In the genomic region with DNA sequence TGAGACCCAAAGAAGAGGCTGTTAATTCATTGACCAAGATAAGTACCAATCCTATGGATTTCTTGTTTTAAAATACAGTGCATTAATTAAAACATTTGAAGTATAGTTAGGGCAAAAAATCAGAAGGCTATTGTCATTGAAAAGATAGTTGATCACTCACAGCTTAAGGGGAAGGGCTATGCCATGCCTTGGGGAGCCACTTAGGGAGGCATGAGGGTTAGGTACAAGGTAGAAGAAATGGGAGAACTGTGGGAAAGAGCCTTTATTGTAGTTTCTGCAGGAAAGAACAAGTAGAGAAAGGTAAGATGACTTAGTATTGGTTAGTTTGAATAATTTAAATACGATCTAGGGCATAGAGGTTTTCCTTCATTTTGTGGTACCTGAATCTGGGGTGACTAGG, we compare ENCODE assay signal across 24 cellular contexts.
"Had no signal": no experiment of that assay in that cellular context is flagged by ENCODE, and none has a peak within 500 bp of the region (broad histone marks: within the 10 kb centered on the region; RNA-seq: fewer than 3 reads in every experiment).

No MANE protein-coding gene starts in this region.

- DNase-seq: natural killer cell; occipital lobe; ovary; posterior cingulate gyrus; psoas muscle; right cardiac atrium; right lobe of liver; sigmoid colon; small intestine; stimulated activated CD4-positive, alpha-beta T cell treated with anti-CD3 and anti-CD28 coated beads, Interleukin-15, amount 100 ng/mL, for 24 hours; stimulated activated CD4-positive, alpha-beta T cell treated with anti-CD3 and anti-CD28 coated beads, Interleukin-2, amount 100 ng/mL, for 24 hours; stimulated activated CD4-positive, alpha-beta T cell treated with anti-CD3 and anti-CD28 coated beads, Interleukin-2, amount 100 ng/mL, for 48 hours; stimulated activated CD4-positive, alpha-beta T cell treated with anti-CD3 and anti-CD28 coated beads, Interleukin-4, amount 100 ng/mL, for 24 hours; stimulated activated naive B cell treated with anti-CD40 and anti-IgM and Interleukin-4, amounts not matched to agents 10 μg/mL and 1 μg/mL and 100 μg/mL, for 72 hours; stimulated activated naive CD4-positive, alpha-beta T cell treated with Interleukin-2 at 50 U/mL for 16 hours; stomach; thyroid gland; trophoblast cell; upper lobe of left lung had no signal

- ATAC-seq: natural killer cell; psoas muscle; right cardiac atrium; right lobe of liver; stimulated activated effector memory CD8-positive, alpha-beta T cell treated with anti-CD3 and anti-CD28 coated beads, Interleukin-12 subunit alpha, Interleukin-12 subunit beta, amount 100 ng/mL, for 72 hours; stimulated activated naive B cell treated with anti-CD40 and anti-IgM and Interleukin-4, amounts not matched to agents 10 μg/mL and 1 μg/mL and 100 μg/mL, for 72 hours had no signal

- H3K4me1 Mint-ChIP-seq: natural killer cell; nephron; stimulated activated effector memory CD8-positive, alpha-beta T cell treated with anti-CD3 and anti-CD28 coated beads, Interleukin-12 subunit alpha, Interleukin-12 subunit beta, amount 100 ng/mL, for 72 hours had no signal

- H3K27me3 Mint-ChIP-seq: progenitor cell of endocrine pancreas; stimulated activated naive B cell treated with anti-CD40 and anti-IgM and Interleukin-4, amounts not matched to agents 10 μg/mL and 1 μg/mL and 100 μg/mL, for 72 hours; stimulated activated naive CD8-positive, alpha-beta T cell treated with anti-CD3 and anti-CD28 coated beads, Interleukin-15, Interleukin-2, amounts not matched to agents 100 ng/mL and 50 ng/mL, for 24 hours had no signal

- H3K27ac Mint-ChIP-seq: natural killer cell; nephron; neural progenitor cell; progenitor cell of endocrine pancreas; stimulated activated effector memory CD8-positive, alpha-beta T cell treated with anti-CD3 and anti-CD28 coated beads, Interleukin-12 subunit alpha, Interleukin-12 subunit beta, amount 100 ng/mL, for 72 hours; stimulated activated naive B cell treated with anti-CD40 and anti-IgM and Interleukin-4, amounts not matched to agents 10 μg/mL and 1 μg/mL and 100 μg/mL, for 72 hours; stimulated activated naive CD8-positive, alpha-beta T cell treated with anti-CD3 and anti-CD28 coated beads, Interleukin-15, Interleukin-2, amounts not matched to agents 100 ng/mL and 50 ng/mL, for 24 hours had no signal

- H3K36me3 Mint-ChIP-seq: natural killer cell; neural progenitor cell; stimulated activated effector memory CD8-positive, alpha-beta T cell treated with anti-CD3 and anti-CD28 coated beads, Interleukin-12 subunit alpha, Interleukin-12 subunit beta, amount 100 ng/mL, for 72 hours; stimulated activated naive B cell treated with anti-CD40 and anti-IgM and Interleukin-4, amounts not matched to agents 10 μg/mL and 1 μg/mL and 100 μg/mL, for 72 hours had no signal

- H3K4me3 Mint-ChIP-seq: natural killer cell; nephron; neural progenitor cell; stimulated activated effector memory CD8-positive, alpha-beta T cell treated with anti-CD3 and anti-CD28 coated beads, Interleukin-12 subunit alpha, Interleukin-12 subunit beta, amount 100 ng/mL, for 72 hours; stimulated activated naive B cell treated with anti-CD40 and anti-IgM and Interleukin-4, amounts not matched to agents 10 μg/mL and 1 μg/mL and 100 μg/mL, for 72 hours; stimulated activated naive CD8-positive, alpha-beta T cell treated with anti-CD3 and anti-CD28 coated beads, Interleukin-15, Interleukin-2, amounts not matched to agents 100 ng/mL and 50 ng/mL, for 24 hours had no signal

- H3K9me3 Mint-ChIP-seq: nephron, neural progenitor cell had no signal
